ENCODE assay signal across 16 cellular contexts in the genomic region with DNA sequence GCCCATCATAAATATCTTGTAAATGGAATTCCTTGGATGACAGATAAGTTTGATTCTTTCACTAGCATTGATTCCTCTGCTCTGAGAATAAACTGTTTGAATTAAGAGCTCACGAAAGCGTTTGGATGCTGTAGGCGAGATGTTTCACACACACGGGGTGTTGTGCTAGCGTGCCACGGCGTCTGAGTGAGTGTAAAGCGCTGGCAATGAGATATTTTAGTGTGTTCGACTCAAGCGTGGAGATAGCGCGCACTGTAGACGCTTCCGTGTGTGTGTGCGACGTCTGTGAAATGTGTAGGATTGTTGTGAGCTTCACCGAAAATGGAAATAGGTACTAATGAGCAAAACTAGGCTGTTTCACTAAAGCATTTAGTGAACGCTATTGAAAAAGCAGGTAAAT. TPM values are rescaled to one million over a fixed set of nuclear protein-coding genes. Genes with fewer than 3 reads are reported as not detected.
DNase-seq lines count a peak whose midpoint lies in the region; ATAC-seq, FAIRE-seq and TF ChIP-seq lines count a peak whose summit lies in the region.
"Had no signal": no experiment of that assay in that cellular context is flagged by ENCODE, and none has a peak within 500 bp of the region (broad histone marks: within the 10 kb centered on the region; RNA-seq: fewer than 3 reads in every experiment).

No MANE protein-coding gene starts in this region.

- H3K79me2 ChIP-seq in PC-3 (ENCODE audit: low read length) (no peaks in the 10 kb centered on the region), K562 (ENCODE audit: control insufficient read depth, insufficient read depth, low read length) (no peaks in the 10 kb centered on the region), hepatocyte (peaks cover 3% of the 10 kb centered on the region)

- no peak for FAIRE-seq in K562 (lab: Jason Lieb, UNC)

- CTCF ChIA-PET in PC-3 (lab: Charles Lee): no interaction called here
- CTCF ChIA-PET in K562 (lab: Yijun Ruan, JAX; ENCODE audit: low intra/inter-chr PET ratio): no interaction called here

- H4K20me1 ChIP-seq in BLaER1 (peaks cover 62% of the 10 kb centered on the region), PC-3 (ENCODE audit: low read length) (no peaks in the 10 kb centered on the region), K562 (replicated peaks; ENCODE audit: control insufficient read depth, insufficient read depth, low read length) (peaks cover 19% of the 10 kb centered on the region), hepatocyte (ENCODE audit: insufficient read depth, poor library complexity, severe bottlenecking) (peaks cover 8% of the 10 kb centered on the region)

- H3K9me1 ChIP-seq in K562 (ENCODE audit: control insufficient read depth, insufficient read depth, low read length): no peaks in the 10 kb centered on the region

- WGBS in K562 (ENCODE audit: insufficient coverage, low coverage, missing lambda C conversion rate): 91% methylated on average over 18 of the region's 18 CpGs
- 96% methylated on average over 18 of the region's 18 CpGs for WGBS in hepatocyte (ENCODE audit: low lambda C conversion rate, missing lambda C conversion rate)

- H3K36me3 ChIP-seq in BLaER1 (peaks cover 64% of the 10 kb centered on the region), PC-3 (ENCODE audit: low read depth, low read length) (peaks cover 13% of the 10 kb centered on the region; the same call in 1 of the 2 replicates), K562 (ENCODE audit: control insufficient read depth, insufficient read depth, low read length) (peaks cover 21% of the 10 kb centered on the region; the same call in 2 of the 3 replicates), left lung (peaks cover 0 to 80% of the 10 kb centered on the region in 2 donors), hepatocyte (replicated peaks; ENCODE audit: insufficient read depth, low read depth) (no peaks in the 10 kb centered on the region)

- no peaks in the 10 kb centered on the region for H3K27me3 Mint-ChIP-seq in natural killer cell (ENCODE audit: low read depth in 2 of 2)
- H3K27me3 Mint-ChIP-seq: CD8-positive, alpha-beta memory T cell had no signal

- in situ Hi-C loops in K562 (cut with MboI): no loop called here

- H3K9me2 ChIP-seq in PC-3 (replicated peaks; ENCODE audit: low read length) (no peaks in the 10 kb centered on the region), hepatocyte (replicated peaks; ENCODE audit: insufficient read depth) (no peaks in the 10 kb centered on the region)

- H3K27ac ChIP-seq in BLaER1 (no peak overlapping the region), PC-3 (ENCODE audit: low read length) (no peak overlapping the region), K562 (ENCODE audit: extremely low read depth, low read depth, low read length) (no peak overlapping the region), left lung (no peak overlapping the region), hepatocyte (no peak overlapping the region)
- H3K27ac ChIP-seq: HL-60 had no signal

- peaks cover 39% of the 10 kb centered on the region for H3K36me3 Mint-ChIP-seq in stimulated activated effector memory CD8-positive, alpha-beta T cell treated with anti-CD3 and anti-CD28 coated beads, Interleukin-12 subunit alpha, Interleukin-12 subunit beta, amount 100 ng/mL, for 72 hours
- peaks cover 11% of the 10 kb centered on the region for H3K36me3 Mint-ChIP-seq in natural killer cell

- BruUV-seq in PC-3 (replicated peaks; lab: Mats Ljungman, UMichigan): TSS peak; percentile 33
- BruUV-seq in K562 (replicated peaks; lab: Mats Ljungman, UMichigan): TSS peak; percentile 47

- H3K4me3 Mint-ChIP-seq in stimulated activated effector memory CD8-positive, alpha-beta T cell treated with anti-CD3 and anti-CD28 coated beads, Interleukin-12 subunit alpha, Interleukin-12 subunit beta, amount 100 ng/mL, for 72 hours: no peak overlapping the region
- H3K4me3 Mint-ChIP-seq in natural killer cell: no peak overlapping the region
- H3K4me3 Mint-ChIP-seq: CD14-positive monocyte; CD8-positive, alpha-beta memory T cell; H9 had no signal

- no peak overlapping the region for H2AFZ ChIP-seq in PC-3 (ENCODE audit: low read length)
- no peak overlapping the region for H2AFZ ChIP-seq in K562 (ENCODE audit: low read depth, low read length)
- no peak overlapping the region for H2AFZ ChIP-seq in hepatocyte

- H3K4me3 ChIP-seq in BLaER1: no peak overlapping the region
- H3K4me3 ChIP-seq in PC-3 (ENCODE audit: low read length): no peak overlapping the region
- H3K4me3 ChIP-seq in K562: no peak overlapping the region
- no peak overlapping the region for H3K4me3 ChIP-seq in left lung
- H3K4me3 ChIP-seq in hepatocyte: no peak overlapping the region

- TF ChIP-seq POLR2A in K562 (conservative IDR thresholded peaks at IDR 0.05): no peak

- H3K27me3 ChIP-seq in BLaER1 (no peaks in the 10 kb centered on the region), PC-3 (ENCODE audit: low read length) (no peaks in the 10 kb centered on the region), K562 (ENCODE audit: control insufficient read depth in 2 of 2, insufficient read depth in 2 of 2, low read length in 2 of 2) (no peaks in the 10 kb centered on the region), left lung (no peaks in the 10 kb centered on the region), hepatocyte (no peaks in the 10 kb centered on the region)

- H3K4me2 ChIP-seq in BLaER1 (peak overlapping the region; percentile 61; the same call in 1 of the 2 replicates), PC-3 (ENCODE audit: low read length) (no peak overlapping the region), K562 (ENCODE audit: insufficient read depth, low read length) (no peak overlapping the region), hepatocyte (no peak overlapping the region)

- no peak for DNase-seq in PC-3
- no peak for DNase-seq in K562 (ENCODE audit: extremely low read depth in 1 of 4, low spot score in 3 of 4)
- DNase-seq in stimulated activated effector memory CD8-positive, alpha-beta T cell treated with anti-CD3 and anti-CD28 coated beads, Interleukin-12 subunit alpha, Interleukin-12 subunit beta, amount 100 ng/mL, for 72 hours (ENCODE audit: low spot score in 2 of 2): no peak
- DNase-seq in left lung: no peak
- no peak for DNase-seq in natural killer cell
- DNase-seq in hepatocyte (ENCODE audit: low spot score): no peak
- DNase-seq in DMS53 (lab: John Stamatoyannopoulos, UW): no peak
- DNase-seq: ACHN; CD8-positive, alpha-beta memory T cell; GOT3; H9 had no signal

- no peak for TF ChIP-seq RAD21 in K562 (CRISPR knock-in tag; conservative IDR thresholded peaks at IDR 0.05 in 1 of 2, IDR thresholded peaks at IDR 0.05 in 1 of 2)

- H3K27ac Mint-ChIP-seq in stimulated activated effector memory CD8-positive, alpha-beta T cell treated with anti-CD3 and anti-CD28 coated beads, Interleukin-12 subunit alpha, Interleukin-12 subunit beta, amount 100 ng/mL, for 72 hours: peak overlapping the region; percentile 52
- H3K27ac Mint-ChIP-seq in natural killer cell: peak overlapping the region in 1 of 2 donors; percentile 13

- TF ChIP-seq CTCF in PC-3 (conservative IDR thresholded peaks at IDR 0.05; ENCODE audit: low read depth, low read length) (no peak), K562 (IDR thresholded peaks at IDR 0.05 in 2 of 3, conservative IDR thresholded peaks at IDR 0.05 in 1 of 3; ENCODE audit: insufficient read depth in 2 of 3, low read depth in 1 of 3, low read length in 3 of 3) (no peak), left lung (IDR thresholded peaks at IDR 0.05) (no peak), natural killer cell (IDR thresholded peaks at IDR 0.05) (no peak), hepatocyte (IDR thresholded peaks at IDR 0.05; ENCODE audit: poor library complexity) (no peak)

- TF ChIP-seq EP300 in K562 (IDR thresholded peaks at IDR 0.05; ENCODE audit: low read length): no peak

- H3K4me1 Mint-ChIP-seq in stimulated activated effector memory CD8-positive, alpha-beta T cell treated with anti-CD3 and anti-CD28 coated beads, Interleukin-12 subunit alpha, Interleukin-12 subunit beta, amount 100 ng/mL, for 72 hours: peaks cover 5% of the 10 kb centered on the region
- H3K4me1 Mint-ChIP-seq in natural killer cell: peaks cover 0 to 19% of the 10 kb centered on the region in 2 donors
- H3K4me1 Mint-ChIP-seq: CD14-positive monocyte, H9 had no signal

- ATAC-seq in PC-3 (no peak), K562 (no peak), left lung (no peak), natural killer cell (no peak)
- no peak for ATAC-seq in stimulated activated effector memory CD8-positive, alpha-beta T cell treated with anti-CD3 and anti-CD28 coated beads, Interleukin-12 subunit alpha, Interleukin-12 subunit beta, amount 100 ng/mL, for 72 hours

- H3K4me1 ChIP-seq in BLaER1: peaks cover 42% of the 10 kb centered on the region
- no peaks in the 10 kb centered on the region for H3K4me1 ChIP-seq in PC-3 (ENCODE audit: insufficient read depth, low read length)
- H3K4me1 ChIP-seq in K562 (replicated peaks in 1 of 2; ENCODE audit: control insufficient read depth in 2 of 2, insufficient read depth in 2 of 2, low read length in 2 of 2): peaks cover 11 to 21% of the 10 kb centered on the region in 2 experiments; a peak in 4 of 5 replicates
- no peaks in the 10 kb centered on the region for H3K4me1 ChIP-seq in left lung
- H3K4me1 ChIP-seq in hepatocyte (ENCODE audit: insufficient read depth): no peaks in the 10 kb centered on the region

- H3K9ac ChIP-seq in BLaER1: no peak overlapping the region
- no peak overlapping the region for H3K9ac ChIP-seq in PC-3 (ENCODE audit: low read length)
- no peak overlapping the region for H3K9ac ChIP-seq in K562 (ENCODE audit: insufficient read depth in 1 of 2, low read depth in 2 of 2, low read length in 2 of 2)

- H3K9me3 ChIP-seq in BLaER1: no peaks in the 10 kb centered on the region
- no peaks in the 10 kb centered on the region for H3K9me3 ChIP-seq in PC-3 (ENCODE audit: low read length)
- no peaks in the 10 kb centered on the region for H3K9me3 ChIP-seq in K562 (replicated peaks; ENCODE audit: control insufficient read depth, insufficient read depth, low read depth, low read length)
- no peaks in the 10 kb centered on the region for H3K9me3 ChIP-seq in left lung
- no peaks in the 10 kb centered on the region for H3K9me3 ChIP-seq in hepatocyte (ENCODE audit: low read depth)

- no peaks in the 10 kb centered on the region for H3F3A ChIP-seq in PC-3 (ENCODE audit: low read length, unreplicated experiment)

- POLR2A ChIA-PET in PC-3 (lab: Charles Lee; ENCODE audit: unreplicated experiment) (no interaction called here), K562 (lab: Yijun Ruan, JAX) (interaction anchor here (0.7 to 2.1 kb wide), 5 partner anchors 8 to 28 kb away, joined by 3 to 6 read pairs (median 5); no protein-coding TSS in a partner anchor)

- intact Hi-C loops in PC-3 (cut with micrococcal nuclease) (no loop called here), K562 (cut with micrococcal nuclease) (no loop called here), left lung (cut with DNase I) (no loop called here), natural killer cell (cut with micrococcal nuclease) (no loop called here)

- no peaks in the 10 kb centered on the region for H3K9me3 Mint-ChIP-seq in stimulated activated effector memory CD8-positive, alpha-beta T cell treated with anti-CD3 and anti-CD28 coated beads, Interleukin-12 subunit alpha, Interleukin-12 subunit beta, amount 100 ng/mL, for 72 hours
- H3K9me3 Mint-ChIP-seq in natural killer cell: no peaks in the 10 kb centered on the region
- H3K9me3 Mint-ChIP-seq: CD14-positive monocyte; CD8-positive, alpha-beta memory T cell; H9 had no signal

RNA-seq across cellular contexts. Expression of gene ADRM1, which starts 29.4 kb away (rescaled TPM):
- total RNA-seq in PC-3 (2014; rRNA removed) (374 and 487 TPM in 2 replicates), K562 (2014; rRNA removed) (223 and 261 TPM in 2 replicates), K562 (2014; rRNA removed; fragmentation: Illumina TruSeq; extraction: Trizol) (22.5 and 32.1 TPM in 2 replicates), K562 (2015; rRNA removed; fragmentation: Illumina TruSeq; extraction: Trizol) (125 and 136 TPM in 2 replicates), K562 (2021) (159 and 160 TPM in 2 replicates), left lung (10 to 100 TPM; 60.1 to 96.9 TPM), natural killer cell (10 to 100 TPM; 81.4 to 88.4 (median 84.6) TPM), hepatocyte (103 and 116 TPM in 2 replicates)
- 21.6 and 87.3 TPM in 2 replicates for total RNA-seq in K562 (2011; cell fraction: chromatin; rRNA removed; ENCODE audit: low replicate concordance)
- 87.6 and 87.7 TPM in 2 replicates for total RNA-seq in K562 (2011; cell fraction: nucleolus; rRNA removed)
- total RNA-seq in K562 (2011; cell fraction: nucleoplasm; rRNA removed): 41.0 and 41.6 TPM in 2 replicates
- polyA plus RNA-seq in K562 (2011; rRNA removed) (57.6 and 67.4 TPM in 2 replicates), K562 (2014; fragmentation: Illumina TruSeq; extraction: Trizol) (49.3 and 107 TPM in 2 replicates), K562 (2014; fragmentation: Nextera tagmentation; extraction: Ambion mirVana) (10 to 100 TPM in 1 of 2 experiments, 1 to 10 TPM in 1; 5.0 to 21.6 TPM), K562 (2014; rRNA removed) (192 and 201 TPM in 2 replicates), hepatocyte (143 and 144 TPM in 2 replicates)
- 69.2 and 237 TPM in 2 replicates for polyA plus RNA-seq in K562 (2011; cell fraction: cytosol; rRNA removed)
- polyA plus RNA-seq in K562 (2011; cell fraction: nucleus; rRNA removed): 65.6 and 116 TPM in 2 replicates
- 109 and 153 TPM in 2 replicates for polyA plus RNA-seq in K562 (2012)
- 16.1 and 32.6 TPM in 2 replicates for polyA minus RNA-seq in K562 (2011; rRNA and poly(A)+ RNA removed)
- polyA minus RNA-seq in K562 (2011; cell fraction: cytosol; rRNA and poly(A)+ RNA removed): 51.8 and 55.0 TPM in 2 replicates
- polyA minus RNA-seq in K562 (2011; cell fraction: nucleus; rRNA and poly(A)+ RNA removed): 42.8 and 44.0 TPM in 2 replicates

RNA-seq across cellular contexts. Expression of gene OSBPL2, which starts 35.1 kb away (rescaled TPM):
- total RNA-seq in PC-3 (2014; rRNA removed): 32.5 and 39.7 TPM in 2 replicates
- total RNA-seq in K562 (2011; cell fraction: chromatin; rRNA removed; ENCODE audit: low replicate concordance): 144 and 173 TPM in 2 replicates
- 69.5 and 70.9 TPM in 2 replicates for total RNA-seq in K562 (2011; cell fraction: nucleolus; rRNA removed)
- total RNA-seq in K562 (2011; cell fraction: nucleoplasm; rRNA removed): 130 and 148 TPM in 2 replicates
- 14.4 and 18.2 TPM in 2 replicates for total RNA-seq in K562 (2014; rRNA removed)
- 14.0 and 16.1 TPM in 2 replicates for total RNA-seq in K562 (2014; rRNA removed; fragmentation: Illumina TruSeq; extraction: Trizol)
- total RNA-seq in K562 (2015; rRNA removed; fragmentation: Illumina TruSeq; extraction: Trizol): 13.0 and 14.1 TPM in 2 replicates
- total RNA-seq in K562 (2021): 23.0 and 25.6 TPM in 2 replicates
- 11.2 and 18.0 TPM in 2 replicates for polyA plus RNA-seq in K562 (2011; rRNA removed)
- 7.4 and 12.4 TPM in 2 replicates for polyA plus RNA-seq in K562 (2011; cell fraction: cytosol; rRNA removed)
- 75.1 and 90.2 TPM in 2 replicates for polyA plus RNA-seq in K562 (2011; cell fraction: nucleus; rRNA removed)
- 15.0 and 24.7 TPM in 2 replicates for polyA plus RNA-seq in K562 (2012)
- 19.9 and 21.1 TPM in 2 replicates for polyA plus RNA-seq in K562 (2014; fragmentation: Illumina TruSeq; extraction: Trizol)
- polyA plus RNA-seq in K562 (2014; fragmentation: Nextera tagmentation; extraction: Ambion mirVana): 1 to 10 TPM; 2.5 to 3.5 TPM
- polyA plus RNA-seq in K562 (2014; rRNA removed): 15.2 and 16.9 TPM in 2 replicates
- polyA minus RNA-seq in K562 (2011; rRNA and poly(A)+ RNA removed): 73.7 and 99.1 TPM in 2 replicates
- polyA minus RNA-seq in K562 (2011; cell fraction: cytosol; rRNA and poly(A)+ RNA removed): 7.7 and 10.5 TPM in 2 replicates
- 19.9 and 34.7 TPM in 2 replicates for polyA minus RNA-seq in K562 (2011; cell fraction: nucleus; rRNA and poly(A)+ RNA removed)
- 10 to 100 TPM; 40.1 to 47.3 TPM for total RNA-seq in left lung
- 100 to 1,000 TPM in 2 of 3 donors, 10 to 100 TPM in 1; 77.9 to 112 (median 104) TPM for total RNA-seq in natural killer cell
- total RNA-seq in hepatocyte: 37.0 and 40.5 TPM in 2 replicates
- 39.6 and 45.9 TPM in 2 replicates for polyA plus RNA-seq in hepatocyte

RNA-seq across cellular contexts. Expression of gene HRH3, which starts 53.3 kb away (rescaled TPM):
- total RNA-seq in PC-3 (2014; rRNA removed) (not detected in 2 replicates), K562 (2014; rRNA removed) (not detected in 2 replicates), K562 (2014; rRNA removed; fragmentation: Illumina TruSeq; extraction: Trizol) (not detected in 2 replicates), K562 (2015; rRNA removed; fragmentation: Illumina TruSeq; extraction: Trizol) (not detected in 2 replicates), K562 (2021) (not detected in 2 replicates), left lung (not detected), natural killer cell (not detected), hepatocyte (not detected in 2 replicates)
- not detected in 2 replicates for total RNA-seq in K562 (2011; cell fraction: chromatin; rRNA removed; ENCODE audit: low replicate concordance)
- not detected in 2 replicates for total RNA-seq in K562 (2011; cell fraction: nucleolus; rRNA removed)
- total RNA-seq in K562 (2011; cell fraction: nucleoplasm; rRNA removed): not detected in 2 replicates
- polyA plus RNA-seq in K562 (2011; rRNA removed) (not detected in 2 replicates), K562 (2014; fragmentation: Illumina TruSeq; extraction: Trizol) (not detected in 2 replicates), K562 (2014; fragmentation: Nextera tagmentation; extraction: Ambion mirVana) (not detected), K562 (2014; rRNA removed) (not detected in 2 replicates), hepatocyte (not detected in 2 replicates)
- polyA plus RNA-seq in K562 (2011; cell fraction: cytosol; rRNA removed): not detected in 2 replicates
- not detected in 2 replicates for polyA plus RNA-seq in K562 (2011; cell fraction: nucleus; rRNA removed)
- polyA plus RNA-seq in K562 (2012): not detected in 2 replicates
- polyA minus RNA-seq in K562 (2011; rRNA and poly(A)+ RNA removed): not detected in 2 replicates
- not detected in 2 replicates for polyA minus RNA-seq in K562 (2011; cell fraction: cytosol; rRNA and poly(A)+ RNA removed)
- not detected in 2 replicates for polyA minus RNA-seq in K562 (2011; cell fraction: nucleus; rRNA and poly(A)+ RNA removed)
- total RNA-seq: A172; CD8-positive, alpha-beta memory T cell; Daoy had no signal
- polyA plus RNA-seq: CD14-positive monocyte; CD8-positive, alpha-beta memory T cell had no signal
